ENCODE assay signal across 29 cellular contexts in the genomic region with DNA sequence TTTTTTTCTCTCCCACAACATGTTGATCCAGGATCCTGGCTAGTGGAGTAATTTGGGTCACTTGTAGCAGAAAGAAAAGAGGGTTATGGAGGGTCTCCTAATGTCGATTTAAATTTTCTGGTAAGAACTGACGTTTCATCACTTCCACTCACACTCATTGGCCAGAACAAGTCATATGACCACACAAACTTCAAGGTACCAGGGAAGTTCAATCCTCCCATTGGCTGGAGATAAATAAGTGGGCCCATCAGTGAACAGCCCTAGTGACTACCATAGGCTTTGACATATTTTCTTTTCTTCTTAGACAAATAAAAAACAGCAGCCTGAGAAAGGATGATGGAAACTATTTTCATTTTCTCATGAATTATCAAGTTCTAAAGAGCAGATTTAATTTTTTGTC.
"Had no signal": no experiment of that assay in that cellular context is flagged by ENCODE, and none has a peak within 500 bp of the region (broad histone marks: within the 10 kb centered on the region; RNA-seq: fewer than 3 reads in every experiment).

No MANE protein-coding gene starts in this region.

- H3K4me3 Mint-ChIP-seq: dendritic cell treated with granulocyte-macrophage colony-stimulating factor and Interleukin-4, amounts not matched to agents 40 ng/mL and 50 ng/mL, for 4 days; effector memory CD8-positive, alpha-beta T cell; endodermal cell had no signal

- H3K9me3 ChIP-seq: colonic mucosa, esophagus muscularis mucosa, esophagus squamous epithelium, gastrocnemius medialis, gastroesophageal sphincter, heart left ventricle, heart right ventricle had no signal

- H3K27ac ChIP-seq: colonic mucosa, coronary artery, dorsolateral prefrontal cortex, epithelial cell of prostate, esophagus muscularis mucosa, esophagus squamous epithelium, foreskin keratinocyte, gastrocnemius medialis, gastroesophageal sphincter, heart left ventricle, heart right ventricle had no signal

- DNase-seq: colonic mucosa; cortex of kidney; dermis blood vessel endothelial cell; dorsolateral prefrontal cortex; effector CD4-positive, alpha-beta T cell; effector CD8-positive, alpha-beta T cell; effector memory CD4-positive, alpha-beta T cell; effector memory CD8-positive, alpha-beta T cell; endodermal cell; erythroblast; esophagus squamous epithelium; foreskin fibroblast; foreskin keratinocyte; foreskin melanocyte; gastrocnemius medialis; glutamatergic neuron; head of caudate nucleus; heart left ventricle; heart right ventricle had no signal

- ATAC-seq: effector memory CD8-positive, alpha-beta T cell; esophagus mucosa; foreskin keratinocyte; gastrocnemius medialis; gastroesophageal sphincter; heart left ventricle; heart right ventricle had no signal

- H3K4me3 ChIP-seq: colonic mucosa, coronary artery, dorsolateral prefrontal cortex, esophagus muscularis mucosa, esophagus squamous epithelium, gastrocnemius medialis, gastroesophageal sphincter, heart left ventricle, heart right ventricle had no signal

- H3K4me1 ChIP-seq: colonic mucosa, esophagus squamous epithelium, foreskin keratinocyte, gastrocnemius medialis, heart left ventricle, heart right ventricle had no signal

- H3K9me3 Mint-ChIP-seq: dendritic cell treated with granulocyte-macrophage colony-stimulating factor and Interleukin-4, amounts not matched to agents 40 ng/mL and 50 ng/mL, for 4 days; effector memory CD8-positive, alpha-beta T cell; endodermal cell had no signal

- H3K27me3 ChIP-seq: colonic mucosa, dorsolateral prefrontal cortex, esophagus muscularis mucosa, esophagus squamous epithelium, foreskin keratinocyte, gastrocnemius medialis, gastroesophageal sphincter, heart left ventricle, heart right ventricle had no signal

- H3K36me3 ChIP-seq: colonic mucosa, esophagus muscularis mucosa, esophagus squamous epithelium, gastrocnemius medialis, gastroesophageal sphincter, heart left ventricle, heart right ventricle had no signal

- H3K27me3 Mint-ChIP-seq: effector memory CD8-positive, alpha-beta T cell had no signal

- FAIRE-seq: colon, endometrium, endothelial cell of umbilical vein, frontal cortex had no signal

- H3K27ac Mint-ChIP-seq: dendritic cell treated with granulocyte-macrophage colony-stimulating factor and Interleukin-4, amounts not matched to agents 40 ng/mL and 50 ng/mL, for 4 days; effector memory CD8-positive, alpha-beta T cell; endodermal cell had no signal
